ENCODE assay signal across 8 cellular contexts in the genomic region with DNA sequence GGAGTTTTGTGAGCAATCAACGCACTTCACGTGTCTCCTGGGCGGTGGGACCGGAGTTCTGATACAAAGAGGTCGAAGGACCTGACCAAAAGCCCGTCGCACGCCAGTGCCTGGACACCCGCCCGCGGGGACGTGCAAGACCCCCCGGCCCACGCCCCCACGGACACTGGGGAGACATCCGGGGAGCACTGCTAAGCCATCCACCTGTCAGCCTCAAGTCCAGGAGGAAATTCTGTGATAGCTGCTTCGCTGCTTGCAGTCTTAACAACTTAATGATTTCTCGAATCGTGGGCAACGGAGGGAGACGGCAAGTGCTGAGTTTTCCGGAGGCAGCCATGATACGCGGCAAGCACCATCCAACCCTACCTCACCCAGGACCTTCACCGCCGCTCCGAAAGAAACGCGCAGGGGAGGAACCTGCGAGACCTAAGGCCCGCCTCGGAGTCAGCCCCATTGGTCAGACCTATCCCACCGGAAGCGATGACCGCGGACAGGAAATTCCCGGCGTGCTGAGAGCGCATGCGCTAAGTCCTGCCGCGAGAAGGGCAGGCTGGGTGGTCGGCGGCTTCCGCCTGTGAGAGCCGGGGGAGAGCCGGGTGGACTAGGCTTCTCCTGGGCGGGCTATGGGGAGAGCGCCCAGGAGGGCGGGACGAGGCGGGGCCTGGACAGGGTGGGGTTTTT. TPM values are rescaled to one million over a fixed set of nuclear protein-coding genes. Genes with fewer than 3 reads are reported as not detected.
DNase-seq lines count a peak whose midpoint lies in the region; ATAC-seq, FAIRE-seq and TF ChIP-seq lines count a peak whose summit lies in the region.

A gene (minus strand): TSS at position 393 of the 681 bp plus-strand sequence. CDS start 56 bp downstream, at position 337.

- H3K23me2 ChIP-seq in H1 (ENCODE audit: low read depth, low read length), result peaks cover 6% of the 10 kb centered on the region

- H3K18ac ChIP-seq in H1 (ENCODE audit: extremely low read depth, low read length), result peak within 1 kb of the TSS; percentile 90

- H3K4me1 Mint-ChIP-seq in memory B cell, result peaks cover 12% of the 10 kb centered on the region

- H3K9ac ChIP-seq in H1 (replicated peaks in 1 of 4; ENCODE audit: extremely low read depth in 1 of 4, low read depth in 3 of 4, low read length in 3 of 4), result peak within 1 kb of the TSS; percentile 63 to 85 (median 73)

- no peak for TF ChIP-seq EP300 in H1 (IDR thresholded peaks at IDR 0.05; ENCODE audit: borderline replicate concordance in 1 of 2, low read depth in 2 of 2, low read length in 2 of 2)

- ATAC-seq in GM19468 (IDR thresholded peaks at IDR 0.05; ENCODE audit: extremely low read depth, unreplicated experiment) (peak; percentile 97), memory B cell (ENCODE audit: low read depth) (peak; percentile 85)

- H3K4me2 ChIP-seq in H1 (ENCODE audit: insufficient read depth in 1 of 2, low read depth in 2 of 2, low read length in 2 of 2), result peak within 1 kb of the TSS; percentile 85 to 95

- TF ChIP-seq POLR2A in H1 (IDR thresholded peaks at IDR 0.05; ENCODE audit: control extremely low read depth in 1 of 2, low read depth in 2 of 2, low read length in 2 of 2), result peak; percentile 59 to 85

- peak within 1 kb of the TSS; percentile 87 for H3K56ac ChIP-seq in H1 (replicated peaks; ENCODE audit: insufficient read length, low read depth, low read length)

- peak within 1 kb of the TSS; percentile 83 for H2BK15ac ChIP-seq in H1 (ENCODE audit: low read length)

- TF ChIP-seq CTCF in H1 (IDR thresholded peaks at IDR 0.05; ENCODE audit: control extremely low read depth in 1 of 3, insufficient read depth in 1 of 3, low read depth in 1 of 3, low read length in 3 of 3), result no peak

- H2BK120ac ChIP-seq in H1 (replicated peaks; ENCODE audit: low read depth, low read length), result peak within 1 kb of the TSS; percentile 89

- 0% methylated on average over 52 of the region's 52 CpGs; no CpG with 5 or more reads in 1 of the 2 experiments for WGBS in H1 (ENCODE audit: extremely low coverage in 1 of 2, insufficient coverage in 1 of 2, insufficient read length in 1 of 2, insufficient replicate concordance in 2 of 2, low coverage in 1 of 2, low lambda C conversion rate in 2 of 2, missing lambda C conversion rate in 1 of 2), 2 experiments

- H3K4ac ChIP-seq in H1 (replicated peaks; ENCODE audit: insufficient read length, low read depth, low read length), result peak within 1 kb of the TSS; percentile 94

- H2AK5ac ChIP-seq in H1 (ENCODE audit: low read depth, low read length), result 0 out of 2 replicates have a peak within 1 kb of the TSS, but pooled peaks have one; percentile 11

- peaks cover 0 to 25% of the 10 kb centered on the region in 2 experiments; a peak in 2 of 4 replicates for H3K79me2 ChIP-seq in H1 (ENCODE audit: control insufficient read depth in 1 of 2, insufficient read depth in 2 of 2, low read length in 2 of 2)

- H3K9me3 Mint-ChIP-seq in memory B cell, result no peaks in the 10 kb centered on the region

- no peaks in the 10 kb centered on the region for H3K27me3 Mint-ChIP-seq in memory B cell

- H3K27me3 ChIP-seq in H1 (replicated peaks in 1 of 4; ENCODE audit: control insufficient read depth in 3 of 4, extremely low read depth in 1 of 4, insufficient read depth in 3 of 4, low read length in 3 of 4), result no peaks in the 10 kb centered on the region

- peak within 1 kb of the TSS; percentile 93 for H4K5ac ChIP-seq in H1 (ENCODE audit: insufficient read length, low read depth, low read length)

- no peaks in the 10 kb centered on the region for H3K9me3 ChIP-seq in H1 (ENCODE audit: insufficient read depth in 2 of 2, low read depth in 1 of 2, low read length in 1 of 2)

- H2BK12ac ChIP-seq in H1 (ENCODE audit: low read depth, low read length), result no peak within 1 kb of the TSS

- no peak within 1 kb of the TSS for H3K14ac ChIP-seq in H1 (ENCODE audit: insufficient read length)

- no peak within 1 kb of the TSS for H3K23ac ChIP-seq in H1 (ENCODE audit: insufficient read length)

- H4K20me1 ChIP-seq in H1 (replicated peaks in 1 of 2; ENCODE audit: control insufficient read depth in 1 of 2, insufficient read depth in 2 of 2, low read length in 2 of 2), result peaks cover under 1 to 1% of the 10 kb centered on the region in 2 experiments

- no peak for TF ChIP-seq RAD21 in H1 (IDR thresholded peaks at IDR 0.05 in 1 of 2, conservative IDR thresholded peaks at IDR 0.05 in 1 of 2; ENCODE audit: low read depth in 2 of 2, low read length in 2 of 2)

- CTCF ChIA-PET in H1 (lab: Charles Lee; ENCODE audit: partially characterized antibody), result interaction anchor here (1.0 to 1.2 kb wide), 4 partner anchors 16 to 299 kb away, joined by 3 to 5 read pairs (median 3); no protein-coding TSS in a partner anchor

- H3K27ac Mint-ChIP-seq in memory B cell, result peak within 1 kb of the TSS; percentile 97

- DNase-seq in CMK (ENCODE audit: low read depth) (peak; percentile 98), HS-5 (ENCODE audit: low read depth) (peak; percentile 94), NOMO-1 treated with DMSO at 0.1 percent for 48 hours (lab: John Stamatoyannopoulos, UW; ENCODE audit: unreplicated experiment) (peak; percentile 100), H1 (ENCODE audit: low read depth in 1 of 2, low spot score in 2 of 2) (peak; percentile 98 to 100), memory B cell (ENCODE audit: low spot score in 2 of 2) (peak; percentile 81 to 95)
- DNase-seq in activated CD8-positive, alpha-beta memory T cell treated with anti-CD3 and anti-CD28 coated beads for 48 hours (ENCODE audit: low read depth in 2 of 3, low spot score in 2 of 3), result peak; percentile 84 to 99 (median 97)
- DNase-seq in stimulated activated CD8-positive, alpha-beta memory T cell treated with anti-CD3 and anti-CD28 coated beads, Interleukin-12 subunit alpha, Interleukin-12 subunit beta, amount 100 ng/mL, for 24 hours (ENCODE audit: extremely low read depth), result peak; percentile 96

- POLR2A ChIA-PET in H1 (lab: Charles Lee; ENCODE audit: partially characterized antibody), result interaction anchor here (0.6 to 1.1 kb wide), 6 partner anchors 8 to 35 kb away, joined by 3 read pairs; no protein-coding TSS in a partner anchor

- H4K8ac ChIP-seq in H1 (ENCODE audit: extremely low read depth, insufficient read depth, low read length), result peak within 1 kb of the TSS; percentile 92

- peak; percentile 99 for FAIRE-seq in H1 (lab: Jason Lieb, UNC)

- H3K27ac ChIP-seq in H1 (ENCODE audit: low read depth, low read length), result peak within 1 kb of the TSS; percentile 83

- H3K36me3 Mint-ChIP-seq in memory B cell, result peaks cover 7% of the 10 kb centered on the region

- no peaks in the 10 kb centered on the region for H3K79me1 ChIP-seq in H1 (ENCODE audit: low read depth, low read length)

- peak within 1 kb of the TSS; percentile 89 for H2AFZ ChIP-seq in H1 (ENCODE audit: low read length)

- H2BK20ac ChIP-seq in H1 (ENCODE audit: low read length), result no peak within 1 kb of the TSS

- peak within 1 kb of the TSS; percentile 82 to 96 (median 93) for H3K4me3 ChIP-seq in H1 (ENCODE audit: extremely low read depth in 1 of 4, insufficient read depth in 2 of 4, low read depth in 3 of 4, low read length in 4 of 4)

- no peaks in the 10 kb centered on the region for H3K4me1 ChIP-seq in H1 (replicated peaks in 1 of 4; ENCODE audit: control insufficient read depth in 3 of 4, insufficient read depth in 4 of 4, low read length in 3 of 4)

- H3K4me3 Mint-ChIP-seq in memory B cell, result peak within 1 kb of the TSS; percentile 91

- H2BK5ac ChIP-seq in H1 (ENCODE audit: low read depth, low read length), result peak within 1 kb of the TSS; percentile 87

- H3K36me3 ChIP-seq in H1 (ENCODE audit: control insufficient read depth in 2 of 4, insufficient read depth in 4 of 4, low read length in 3 of 4), result peaks cover 3 to 35% (median 11%) of the 10 kb centered on the region in 4 experiments; a peak in 7 of 8 replicates

- H4K91ac ChIP-seq in H1 (replicated peaks; ENCODE audit: insufficient read length, low read length), result peak within 1 kb of the TSS; percentile 72

TF ChIP-seq in H1, 55 proteins besides CTCF, POLR2A, EP300 and RAD21 (continues in another document):
- TF ChIP-seq SP1 (IDR thresholded peaks at IDR 0.05; ENCODE audit: low read depth, low read length) (no peak), YY1 (IDR thresholded peaks at IDR 0.05; ENCODE audit: low read depth, low read length) (peak; percentile 66; the same call in 1 of the 2 replicates), BACH1 (IDR thresholded peaks at IDR 0.05; ENCODE audit: low read length) (peak; percentile 55; the same call in 1 of the 2 replicates), GTF2F1 (IDR thresholded peaks at IDR 0.05; ENCODE audit: borderline replicate concordance, low read depth, low read length) (0 out of 2 replicates have a peak, but pooled peaks have one; percentile 41), FOSL1 (IDR thresholded peaks at IDR 0.05; ENCODE audit: insufficient read depth, low read depth, low read length) (no peak), SAP30 (IDR thresholded peaks at IDR 0.05; ENCODE audit: insufficient read depth, insufficient replicate concordance, low read length) (no peak), TBP (IDR thresholded peaks at IDR 0.05; ENCODE audit: low read depth, low read length) (peak; percentile 52; the same call in 1 of the 2 replicates), KDM5A (IDR thresholded peaks at IDR 0.05; ENCODE audit: low read length) (no peak), HDAC6 (IDR thresholded peaks at IDR 0.05; ENCODE audit: low read depth, low read length) (no peak), SP2 (IDR thresholded peaks at IDR 0.05; ENCODE audit: low read length) (peak; percentile 4; the same call in 1 of the 2 replicates)
- TF ChIP-seq, protein P1, sequence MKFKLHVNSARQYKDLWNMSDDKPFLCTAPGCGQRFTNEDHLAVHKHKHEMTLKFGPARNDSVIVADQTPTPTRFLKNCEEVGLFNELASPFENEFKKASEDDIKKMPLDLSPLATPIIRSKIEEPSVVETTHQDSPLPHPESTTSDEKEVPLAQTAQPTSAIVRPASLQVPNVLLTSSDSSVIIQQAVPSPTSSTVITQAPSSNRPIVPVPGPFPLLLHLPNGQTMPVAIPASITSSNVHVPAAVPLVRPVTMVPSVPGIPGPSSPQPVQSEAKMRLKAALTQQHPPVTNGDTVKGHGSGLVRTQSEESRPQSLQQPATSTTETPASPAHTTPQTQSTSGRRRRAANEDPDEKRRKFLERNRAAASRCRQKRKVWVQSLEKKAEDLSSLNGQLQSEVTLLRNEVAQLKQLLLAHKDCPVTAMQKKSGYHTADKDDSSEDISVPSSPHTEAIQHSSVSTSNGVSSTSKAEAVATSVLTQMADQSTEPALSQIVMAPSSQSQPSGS (IDR thresholded peaks at IDR 0.05; ENCODE audit: low read length), result no peak; the same call in 1 of the 2 replicates

RNA-seq across cellular contexts. Expression of the gene that starts here (rescaled TPM):
- 49.4 and 52.3 TPM in 2 replicates for total RNA-seq in H1 (2021; fragmentation: NEBNext Ultra II Directional; extraction: Animal tissue kit (Norgen Biotek cat#: 25700))
- polyA plus RNA-seq in H1 (2011; rRNA removed), result 17.8 and 28.2 TPM in 2 replicates
- polyA plus RNA-seq in H1 (2011; cell fraction: cytosol; rRNA removed), result 34.1 TPM
- 28.3 TPM for polyA plus RNA-seq in H1 (2011; cell fraction: nucleus; rRNA removed)
- polyA plus RNA-seq in H1 (2012, experiment 1 of 2), result 34.0 to 44.9 TPM (median 38.3 TPM) in 4 replicates
- 12.9 TPM for polyA plus RNA-seq in H1 (2012, experiment 2 of 2)
- polyA plus RNA-seq in H1 (2013, experiment 1 of 2), result 52.4 TPM
- polyA plus RNA-seq in H1 (2013, experiment 2 of 2), result 50.2 TPM
- 38.3 and 46.3 TPM in 2 replicates for polyA minus RNA-seq in H1 (2011; rRNA and poly(A)+ RNA removed)
- polyA minus RNA-seq in H1 (2011; cell fraction: cytosol; rRNA and poly(A)+ RNA removed), result 40.7 TPM
- polyA minus RNA-seq in H1 (2011; cell fraction: nucleus; rRNA and poly(A)+ RNA removed), result 111 TPM

Comparison
In these comparisons a context has a peak if more than half of its experiments do, and no peak if none do; other contexts are left out.
1. Peak in every context shown above with its lines: DNase-seq, ATAC-seq, H3K4me3 ChIP-seq and H3K27ac ChIP-seq.